ENCODE assay signal across 18 cellular contexts in genomic region chr9:111034573-111035539, GRCh38. TPM values are rescaled to one million over a fixed set of nuclear protein-coding genes. Genes with fewer than 3 reads are reported as not detected.
DNase-seq lines count a peak whose midpoint lies in the region; ATAC-seq and TF ChIP-seq lines count a peak whose summit lies in the region.
"Had no signal": no experiment of that assay in that cellular context is flagged by ENCODE, and none has a peak within 500 bp of the region (broad histone marks: within the 10 kb centered on the region; RNA-seq: fewer than 3 reads in every experiment).

No MANE protein-coding gene starts in this region.

- no peak for ATAC-seq in GM23338
- ATAC-seq: stimulated activated naive B cell treated with anti-CD40 and anti-IgM and Interleukin-4, amounts not matched to agents 10 μg/mL and 1 μg/mL and 100 μg/mL, for 72 hours had no signal

- H3K4me1 Mint-ChIP-seq in GM23338 = peaks cover 40% of the 10 kb centered on the region

- H3K36me3 ChIP-seq in GM23338 (ENCODE audit: insufficient read depth) (no peaks in the 10 kb centered on the region), hepatocyte (replicated peaks; ENCODE audit: insufficient read depth, low read depth) (no peaks in the 10 kb centered on the region), suprapubic skin (no peaks in the 10 kb centered on the region), neuronal stem cell (replicated peaks in 1 of 2; ENCODE audit: control insufficient read depth in 2 of 2, insufficient read depth in 2 of 2, low read length in 2 of 2) (peaks cover 0 to 18% of the 10 kb centered on the region in 2 donors)
- H3K36me3 ChIP-seq: prostate gland had no signal

- H3K18ac ChIP-seq in neuronal stem cell (ENCODE audit: low read length) = no peak overlapping the region

- H2BK12ac ChIP-seq in neuronal stem cell (ENCODE audit: low read length) = no peak overlapping the region

- H2AK5ac ChIP-seq in neuronal stem cell (ENCODE audit: low read depth, low read length) = no peak overlapping the region

- TF ChIP-seq CTCF in GM23338 (conservative IDR thresholded peaks at IDR 0.05; ENCODE audit: low read depth in 2 of 2) = no peak
- no peak for TF ChIP-seq CTCF in WI38 (IDR thresholded peaks at IDR 0.05; ENCODE audit: low read depth, low read length)
- TF ChIP-seq CTCF in hepatocyte (IDR thresholded peaks at IDR 0.05; ENCODE audit: poor library complexity) = no peak
- TF ChIP-seq CTCF in suprapubic skin (IDR thresholded peaks at IDR 0.05) = no peak

- no peak overlapping the region for H2BK120ac ChIP-seq in neuronal stem cell (ENCODE audit: low read depth, low read length)

- H3K9me2 ChIP-seq in GM23338 (ENCODE audit: insufficient read depth) (no peaks in the 10 kb centered on the region), hepatocyte (replicated peaks; ENCODE audit: insufficient read depth) (no peaks in the 10 kb centered on the region)

- H3K27ac Mint-ChIP-seq in GM23338 = no peak overlapping the region
- H3K27ac Mint-ChIP-seq: stimulated activated naive B cell treated with anti-CD40 and anti-IgM and Interleukin-4, amounts not matched to agents 10 μg/mL and 1 μg/mL and 100 μg/mL, for 72 hours had no signal

- no peaks in the 10 kb centered on the region; the same call in 2 of the 3 replicates for H3K9me3 Mint-ChIP-seq in GM23338
- H3K9me3 Mint-ChIP-seq: stimulated activated naive B cell treated with anti-CD40 and anti-IgM and Interleukin-4, amounts not matched to agents 10 μg/mL and 1 μg/mL and 100 μg/mL, for 72 hours had no signal

- H2AFZ ChIP-seq in GM23338 = no peak overlapping the region
- no peak overlapping the region for H2AFZ ChIP-seq in hepatocyte
- no peak overlapping the region for H2AFZ ChIP-seq in neuronal stem cell (ENCODE audit: low read length)

- H2BK5ac ChIP-seq in neuronal stem cell (ENCODE audit: low read length) = no peak overlapping the region

- H3K27ac ChIP-seq in GM23338 (ENCODE audit: low read depth) = no peak overlapping the region
- H3K27ac ChIP-seq in hepatocyte = peak overlapping the region; percentile 91
- H3K27ac ChIP-seq in suprapubic skin = peak overlapping the region; percentile 96
- H3K27ac ChIP-seq in neuronal stem cell (replicated peaks; ENCODE audit: low read length) = no peak overlapping the region
- H3K27ac ChIP-seq: epithelial cell of prostate had no signal

- H3K36me3 Mint-ChIP-seq in GM23338 (ENCODE audit: low read depth) = no peaks in the 10 kb centered on the region; the same call in 2 of the 3 replicates

- H3K9ac ChIP-seq in neuronal stem cell (ENCODE audit: low read depth, low read length, poor library complexity) = no peak overlapping the region

- H4K20me1 ChIP-seq in GM23338 (replicated peaks; ENCODE audit: insufficient read depth) (no peaks in the 10 kb centered on the region), hepatocyte (ENCODE audit: insufficient read depth, poor library complexity, severe bottlenecking) (peaks cover 38% of the 10 kb centered on the region)

- H3K14ac ChIP-seq in neuronal stem cell (ENCODE audit: low read length) = no peak overlapping the region

- H4K91ac ChIP-seq in neuronal stem cell (ENCODE audit: low read depth, low read length, poor library complexity) = no peak overlapping the region

- H3K9me3 ChIP-seq in hepatocyte (ENCODE audit: low read depth) = no peaks in the 10 kb centered on the region
- no peaks in the 10 kb centered on the region for H3K9me3 ChIP-seq in suprapubic skin
- peaks cover 0 to 18% of the 10 kb centered on the region in 2 donors for H3K9me3 ChIP-seq in neuronal stem cell (replicated peaks in 1 of 2; ENCODE audit: control insufficient read depth in 2 of 2, insufficient read depth in 1 of 2, low read depth in 1 of 2, low read length in 2 of 2)
- H3K9me3 ChIP-seq: prostate gland had no signal

- H2BK15ac ChIP-seq in neuronal stem cell (ENCODE audit: low read length) = no peak overlapping the region

- H3K27me3 ChIP-seq in GM23338 (ENCODE audit: insufficient read depth) (peaks cover 31% of the 10 kb centered on the region), hepatocyte (no peaks in the 10 kb centered on the region), suprapubic skin (no peaks in the 10 kb centered on the region), neuronal stem cell (ENCODE audit: control insufficient read depth in 3 of 3, insufficient read depth in 3 of 3, low read depth in 1 of 3, low read length in 3 of 3) (peaks cover 0 to 7% (median 4%) of the 10 kb centered on the region in 3 experiments)

- H4K8ac ChIP-seq in neuronal stem cell (ENCODE audit: low read depth, low read length) = no peak overlapping the region

- H3K27me3 Mint-ChIP-seq in GM23338 (ENCODE audit: insufficient read depth, low read depth, poor library complexity) = peaks cover 23% of the 10 kb centered on the region

- H3K4me2 ChIP-seq in GM23338 = 0 out of 2 replicates have a peak overlapping the region, but pooled peaks have one; percentile 77
- H3K4me2 ChIP-seq in hepatocyte = peak overlapping the region; percentile 87
- no peak overlapping the region for H3K4me2 ChIP-seq in neuronal stem cell (ENCODE audit: insufficient read depth, low read length, poor library complexity, severe bottlenecking)

- peaks cover 16% of the 10 kb centered on the region for H3K4me1 ChIP-seq in GM23338 (ENCODE audit: insufficient read depth)
- peaks cover 18% of the 10 kb centered on the region for H3K4me1 ChIP-seq in hepatocyte (ENCODE audit: insufficient read depth)
- H3K4me1 ChIP-seq in suprapubic skin = peaks cover 26% of the 10 kb centered on the region
- peaks cover 12 to 23% of the 10 kb centered on the region in 2 donors for H3K4me1 ChIP-seq in neuronal stem cell (ENCODE audit: control insufficient read depth in 2 of 2, insufficient read depth in 1 of 2, low read depth in 1 of 2, low read length in 2 of 2)
- H3K4me1 ChIP-seq: prostate gland had no signal

- WGBS in hepatocyte (ENCODE audit: low lambda C conversion rate, missing lambda C conversion rate) = 83% methylated on average over 13 of the region's 13 CpGs
- 64% methylated on average over 13 of the region's 13 CpGs for WGBS in suprapubic skin
- no CpG with 5 or more reads among the region's 13 CpGs for WGBS in neuronal stem cell (ENCODE audit: extremely low coverage in 2 of 2, insufficient read length in 2 of 2, insufficient replicate concordance in 1 of 2), 2 donors

- DNase-seq in GM23338 (ENCODE audit: low spot score) (no peak), hepatocyte (ENCODE audit: low spot score) (no peak), suprapubic skin (ENCODE audit: low spot score in 2 of 2) (no peak), T-helper 1 cell (no peak), neuronal stem cell (ENCODE audit: low spot score) (no peak), SHP77 (lab: John Stamatoyannopoulos, UW) (no peak), glomerular visceral epithelial cell (ENCODE audit: extremely low spot score) (no peak)
- DNase-seq: activated gamma-delta T cell; COR-L47; NCI-H146; NCI-H524; RPMI8226; stimulated activated CD4-positive, alpha-beta T cell treated with anti-CD3 and anti-CD28 coated beads, Interleukin-4, amount 100 ng/mL, for 4 hours; stimulated activated naive B cell treated with anti-CD40 and anti-IgM and Interleukin-4, amounts not matched to agents 10 μg/mL and 1 μg/mL and 100 μg/mL, for 72 hours; T1000 had no signal

- TF ChIP-seq POLR2A in suprapubic skin (IDR thresholded peaks at IDR 0.05) = no peak

- H3K79me2 ChIP-seq in GM23338 (replicated peaks; ENCODE audit: insufficient read depth) (peaks cover 9% of the 10 kb centered on the region; the same call in 1 of the 2 replicates), hepatocyte (peaks cover 73% of the 10 kb centered on the region)

- H3K4me3 Mint-ChIP-seq in GM23338 = no peak overlapping the region
- H3K4me3 Mint-ChIP-seq: stimulated activated naive B cell treated with anti-CD40 and anti-IgM and Interleukin-4, amounts not matched to agents 10 μg/mL and 1 μg/mL and 100 μg/mL, for 72 hours had no signal

- H3K4me3 ChIP-seq in GM23338 = no peak overlapping the region
- H3K4me3 ChIP-seq in WI38 (ENCODE audit: low read depth, low read length) = peak overlapping the region; percentile 95
- no peak overlapping the region for H3K4me3 ChIP-seq in hepatocyte
- peak overlapping the region; percentile 80 for H3K4me3 ChIP-seq in suprapubic skin
- H3K4me3 ChIP-seq in neuronal stem cell (ENCODE audit: low read length in 2 of 2) = no peak overlapping the region
- H3K4me3 ChIP-seq: prostate gland had no signal

- H3K79me1 ChIP-seq in neuronal stem cell (ENCODE audit: low read depth, low read length) = peaks cover 2% of the 10 kb centered on the region

- no peak overlapping the region for H3K4ac ChIP-seq in neuronal stem cell (ENCODE audit: low read length)

- no peaks in the 10 kb centered on the region for H3F3A ChIP-seq in GM23338 (replicated peaks; ENCODE audit: low read depth)

- TF ChIP-seq EP300 in suprapubic skin (IDR thresholded peaks at IDR 0.05) = no peak

- no peak overlapping the region for H3K23ac ChIP-seq in neuronal stem cell (ENCODE audit: low read depth, low read length, poor library complexity)

RNA-seq across cellular contexts. Expression of gene LPAR1, which starts 3.4 kb away (rescaled TPM):
- 2.9 and 3.8 TPM in 2 replicates for total RNA-seq in GM23338 (2014; rRNA removed; shearing (Covaris generic))
- polyA plus RNA-seq in GM23338 (2016; fragmentation: Nextera tagmentation; extraction: Ambion mirVana) = 0.66 and 1.0 TPM in 2 replicates
- 36.8 and 45.9 TPM in 2 replicates for total RNA-seq in hepatocyte
- 20.2 and 24.2 TPM in 2 replicates for polyA plus RNA-seq in hepatocyte
- total RNA-seq in suprapubic skin = 10 to 100 TPM; 16.2 to 65.8 (median 23.5) TPM
- polyA plus RNA-seq in neuronal stem cell (2013, experiment 1 of 2) = 5.3 TPM
- 5.0 TPM for polyA plus RNA-seq in neuronal stem cell (2013, experiment 2 of 2)

Comparison
In these comparisons a context has a peak if more than half of its experiments do, and no peak if none do; other contexts are left out.
1. H3K27ac ChIP-seq: peak in hepatocyte (single experiment) and suprapubic skin (single experiment); none in GM23338 (single experiment) and neuronal stem cell (single experiment).
2. H3K4me3 ChIP-seq: peak in WI38 (single experiment) and suprapubic skin (single experiment); none in GM23338 (single experiment), hepatocyte (single experiment) and neuronal stem cell (0 of 2).